8 cellular contexts compared by ENCODE assay signal in the genomic region with DNA sequence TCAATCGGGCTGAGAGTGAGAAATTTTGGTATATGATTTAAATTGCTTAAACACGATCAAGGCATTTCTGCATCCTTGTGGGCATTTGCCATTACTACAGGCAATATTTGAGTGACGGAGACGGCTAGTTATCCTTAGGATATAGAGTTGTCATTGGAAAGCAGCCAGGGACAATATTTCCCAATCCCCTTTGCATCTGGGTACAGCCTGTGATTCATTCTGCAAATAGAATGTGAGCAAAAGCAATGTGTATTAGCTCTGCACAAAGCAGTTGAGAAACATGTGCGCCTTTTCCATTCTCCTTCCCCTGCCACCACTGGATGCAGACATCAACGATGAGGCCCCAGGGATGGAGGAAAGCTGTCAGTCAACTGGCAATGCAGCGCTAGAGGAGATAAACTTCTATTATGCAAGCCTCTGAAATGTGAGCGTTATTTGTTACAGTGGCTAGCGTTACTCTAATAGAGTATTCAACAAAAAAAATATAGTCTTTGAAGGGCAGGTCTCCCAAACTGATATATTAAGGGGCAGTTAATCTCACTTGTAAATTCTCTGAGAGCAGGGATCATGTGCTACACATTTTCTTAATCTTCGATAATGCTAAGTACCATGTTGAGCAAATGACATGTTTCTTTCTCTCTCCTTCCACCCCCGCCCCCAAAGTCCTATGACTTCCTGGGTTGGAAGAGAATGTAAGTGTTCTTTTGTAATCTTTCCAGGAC. TPM values are rescaled to one million over a fixed set of nuclear protein-coding genes. Genes with fewer than 3 reads are reported as not detected.
DNase-seq lines count a peak whose midpoint lies in the region; ATAC-seq and TF ChIP-seq lines count a peak whose summit lies in the region.

No MANE protein-coding gene starts in this region.

- peak overlapping the region; percentile 100; the same call in 1 of the 2 replicates for H3K27ac ChIP-seq in SU-DHL-6 (ENCODE audit: low read depth, low read length)

- no peaks in the 10 kb centered on the region for H3K9me3 ChIP-seq in SU-DHL-6 (ENCODE audit: insufficient read depth, low read length)

- peak; percentile 97 for ATAC-seq in Right ventricle myocardium inferior
- ATAC-seq in left cardiac atrium, result peak; percentile 93 to 96
- no peak for ATAC-seq in HG03378 (IDR thresholded peaks at IDR 0.05; ENCODE audit: unreplicated experiment)
- ATAC-seq in HG03025 (IDR thresholded peaks at IDR 0.05; ENCODE audit: low FRiP score, unreplicated experiment), result no peak

- H2AFZ ChIP-seq in SU-DHL-6 (ENCODE audit: low read depth, low read length, severe bottlenecking), result no peak overlapping the region

- peaks cover 2% of the 10 kb centered on the region; the same call in 1 of the 2 replicates for H3K79me2 ChIP-seq in SU-DHL-6 (ENCODE audit: insufficient read depth, low read length)

- H3F3A ChIP-seq in SU-DHL-6 (ENCODE audit: insufficient read depth), result peaks cover 51% of the 10 kb centered on the region

- H3K9ac ChIP-seq in SU-DHL-6 (ENCODE audit: low read length), result no peak overlapping the region

- no peak overlapping the region for H3K4me2 ChIP-seq in SU-DHL-6 (ENCODE audit: low read depth, low read length, poor library complexity, severe bottlenecking)

- no peaks in the 10 kb centered on the region for H3K36me3 ChIP-seq in SU-DHL-6 (ENCODE audit: low read length)

- H3K9me2 ChIP-seq in SU-DHL-6 (replicated peaks; ENCODE audit: insufficient read depth, low read length), result no peaks in the 10 kb centered on the region

- no peaks in the 10 kb centered on the region for H4K20me1 ChIP-seq in SU-DHL-6 (ENCODE audit: low read depth, low read length)

- TF ChIP-seq CTCF in SU-DHL-6 (IDR thresholded peaks at IDR 0.05; ENCODE audit: insufficient read depth, low read length, poor library complexity, severe bottlenecking) (no peak), subcutaneous adipose tissue (IDR thresholded peaks at IDR 0.05; ENCODE audit: low read depth) (peak; percentile 62)

- no peaks in the 10 kb centered on the region for H3K27me3 ChIP-seq in SU-DHL-6 (ENCODE audit: low read length)

- intact Hi-C loops in Right ventricle myocardium inferior (cut with DNase I), result no loop called here
- intact Hi-C loops in cardiac septum (cut with DNase I), result no loop called here
- intact Hi-C loops in left cardiac atrium (cut with DNase I), result no loop called here

- H3K4me3 ChIP-seq in SU-DHL-6 (ENCODE audit: insufficient read depth, low read length, poor library complexity, severe bottlenecking), result no peak overlapping the region

- no peak for DNase-seq in Right ventricle myocardium inferior (ENCODE audit: missing footprints)
- no peak for DNase-seq in cardiac septum (ENCODE audit: low spot score)
- peak; percentile 64 for DNase-seq in left cardiac atrium
- DNase-seq in ecto neural progenitor cell (ENCODE audit: low spot score), result no peak

RNA-seq across cellular contexts. Expression of a gene that starts 37.1 kb away (rescaled TPM):
- 21.6 TPM for total RNA-seq in Right ventricle myocardium inferior
- 18.6 TPM for total RNA-seq in cardiac septum
- 10 to 100 TPM; 18.6 to 25.2 TPM for total RNA-seq in left cardiac atrium
- total RNA-seq in subcutaneous adipose tissue, result 10 to 100 TPM; 41.6 to 74.7 (median 55.8) TPM

Comparison
In these comparisons a context has a peak if more than half of its experiments do, and no peak if none do; other contexts are left out.
1. ATAC-seq: peak in Right ventricle myocardium inferior (single experiment) and left cardiac atrium (2 of 2); none in HG03378 (single experiment) and HG03025 (single experiment).